ENCODE assay signal across 9 cellular contexts in genomic region chr5:127833999-127834953, GRCh38.
A peak's percentile ranks its signal among the peaks of the same experiment; 100 is the strongest.
DNase-seq lines count a peak whose midpoint lies in the region; ATAC-seq, FAIRE-seq and TF ChIP-seq lines count a peak whose summit lies in the region.
"Had no signal": no experiment of that assay in that cellular context is flagged by ENCODE, and none has a peak within 500 bp of the region (broad histone marks: within the 10 kb centered on the region; RNA-seq: fewer than 3 reads in every experiment).

No MANE protein-coding gene starts in this region.

- no peak overlapping the region for H3K9ac ChIP-seq in K562 (ENCODE audit: insufficient read depth in 1 of 2, low read depth in 2 of 2, low read length in 2 of 2)

- DNase-seq in AG09309 (ENCODE audit: low read depth) (peak; percentile 48), GM19239 (ENCODE audit: insufficient read length, low spot score) (no peak), K562 (ENCODE audit: extremely low read depth in 1 of 4, low spot score in 3 of 4) (no peak), GM20000 (ENCODE audit: low spot score) (no peak), GM19238 (ENCODE audit: insufficient read length, low spot score) (no peak), OCI-LY7 (ENCODE audit: low spot score) (no peak)

- no peak for TF ChIP-seq EP300 in K562 (IDR thresholded peaks at IDR 0.05; ENCODE audit: low read length)

- intact Hi-C loops in K562 (cut with micrococcal nuclease) (no loop called here), OCI-LY7 (cut with micrococcal nuclease; ENCODE audit: unreplicated experiment) (no loop called here)

- TF ChIP-seq CTCF in AG09309 (IDR thresholded peaks at IDR 0.05; ENCODE audit: control insufficient read depth, insufficient read depth, low read depth, low read length, missing control alignments) (no peak), K562 (IDR thresholded peaks at IDR 0.05 in 2 of 3, conservative IDR thresholded peaks at IDR 0.05 in 1 of 3; ENCODE audit: insufficient read depth in 2 of 3, low read depth in 1 of 3, low read length in 3 of 3) (no peak), GM20000 (IDR thresholded peaks at IDR 0.05; ENCODE audit: extremely low read depth, missing control alignments) (no peak), OCI-LY7 (conservative IDR thresholded peaks at IDR 0.05; ENCODE audit: low read length) (no peak)

- H3K9me1 ChIP-seq in K562 (ENCODE audit: control insufficient read depth, insufficient read depth, low read length): no peaks in the 10 kb centered on the region

- H3K27ac ChIP-seq in K562 (ENCODE audit: extremely low read depth, low read depth, low read length) (no peak overlapping the region), OCI-LY7 (ENCODE audit: low read depth, low read length, poor library complexity, severe bottlenecking) (no peak overlapping the region)

- H3K36me3 ChIP-seq in K562 (ENCODE audit: control insufficient read depth, insufficient read depth, low read length) (no peaks in the 10 kb centered on the region), OCI-LY7 (ENCODE audit: insufficient read depth, low read length) (no peaks in the 10 kb centered on the region)

- no peaks in the 10 kb centered on the region for H3K79me2 ChIP-seq in K562 (ENCODE audit: control insufficient read depth, insufficient read depth, low read length)
- no peaks in the 10 kb centered on the region for H3K79me2 ChIP-seq in OCI-LY7 (ENCODE audit: insufficient read depth, low read depth, low read length)

- no peaks in the 10 kb centered on the region for H3K4me1 ChIP-seq in K562 (replicated peaks in 1 of 2; ENCODE audit: control insufficient read depth in 2 of 2, insufficient read depth in 2 of 2, low read length in 2 of 2)
- H3K4me1 ChIP-seq in OCI-LY7 (ENCODE audit: insufficient read depth, low read length, poor library complexity, severe bottlenecking): no peaks in the 10 kb centered on the region

- no peak for TF ChIP-seq POLR2A in K562 (conservative IDR thresholded peaks at IDR 0.05)

- H2AFZ ChIP-seq in K562 (ENCODE audit: low read depth, low read length) (no peak overlapping the region), OCI-LY7 (ENCODE audit: low read length) (no peak overlapping the region)

- in situ Hi-C loops in K562 (cut with MboI): no loop called here

- H3K9me3 ChIP-seq in K562 (replicated peaks; ENCODE audit: control insufficient read depth, insufficient read depth, low read depth, low read length) (no peaks in the 10 kb centered on the region), OCI-LY7 (ENCODE audit: low read length) (no peaks in the 10 kb centered on the region)

- H4K20me1 ChIP-seq in K562 (replicated peaks; ENCODE audit: control insufficient read depth, insufficient read depth, low read length) (no peaks in the 10 kb centered on the region), OCI-LY7 (ENCODE audit: insufficient read depth, low read length) (no peaks in the 10 kb centered on the region)

- H3K4me2 ChIP-seq in K562 (ENCODE audit: insufficient read depth, low read length) (no peak overlapping the region), OCI-LY7 (ENCODE audit: low read length) (no peak overlapping the region)

- POLR2A ChIA-PET in K562 (lab: Yijun Ruan, JAX) (no interaction called here), OCI-LY7 (lab: Charles Lee) (interaction anchor here (0.5 to 1.3 kb wide), 2 partner anchors 8 to 559 kb away, joined by 3 to 5 read pairs; no protein-coding TSS in a partner anchor)

- FAIRE-seq in GM19239 (lab: Jason Lieb, UNC) (peak; percentile 78), K562 (lab: Jason Lieb, UNC) (no peak)
- FAIRE-seq: keratinocyte had no signal

- H3K4me3 ChIP-seq in AG09309 (ENCODE audit: control insufficient read depth, low read depth, low read length) (no peak overlapping the region), K562 (no peak overlapping the region), OCI-LY7 (ENCODE audit: low read depth, low read length, poor library complexity, severe bottlenecking) (no peak overlapping the region)

- BruUV-seq in K562 (replicated peaks; lab: Mats Ljungman, UMichigan): no TSS peak
- BruUV-seq in OCI-LY7 (replicated peaks; lab: Mats Ljungman, UMichigan): no TSS peak

- under 1% methylated on average over 7 of the region's 7 CpGs for WGBS in K562 (ENCODE audit: insufficient coverage, low coverage, missing lambda C conversion rate)

- no peak for TF ChIP-seq RAD21 in K562 (CRISPR knock-in tag; conservative IDR thresholded peaks at IDR 0.05 in 1 of 2, IDR thresholded peaks at IDR 0.05 in 1 of 2)

- peak; percentile 62 for ATAC-seq in HG03457 (IDR thresholded peaks at IDR 0.05; ENCODE audit: unreplicated experiment)
- ATAC-seq in K562: no peak
- no peak for ATAC-seq in HG02973 (IDR thresholded peaks at IDR 0.05; ENCODE audit: unreplicated experiment)

- CTCF ChIA-PET in K562 (lab: Yijun Ruan, JAX; ENCODE audit: low intra/inter-chr PET ratio) (no interaction called here), OCI-LY7 (lab: Charles Lee; ENCODE audit: unreplicated experiment) (no interaction called here)

- no peaks in the 10 kb centered on the region for H3K27me3 ChIP-seq in K562 (ENCODE audit: control insufficient read depth in 2 of 2, insufficient read depth in 2 of 2, low read length in 2 of 2)

- H3K9me2 ChIP-seq in OCI-LY7 (ENCODE audit: insufficient read depth, low read length): no peaks in the 10 kb centered on the region

TF ChIP-seq in K562, 482 proteins besides CTCF, POLR2A, EP300 and RAD21:
- TF ChIP-seq CEBPG (CRISPR knock-in tag; IDR thresholded peaks at IDR 0.05) (no peak), CEBPG (tag; conservative IDR thresholded peaks at IDR 0.05 in 1 of 2, IDR thresholded peaks at IDR 0.05 in 1 of 2) (peak in 1 of 2 experiments; percentile 79; a peak in 2 of 4 replicates), CEBPB (tag; IDR thresholded peaks at IDR 0.05) (peak; percentile 80), HMGN3 (IDR thresholded peaks at IDR 0.05; ENCODE audit: borderline replicate concordance, extremely low read depth, insufficient read length, low read depth, low read length) (no peak)
